8 cellular contexts compared by ENCODE assay signal in the genomic region with DNA sequence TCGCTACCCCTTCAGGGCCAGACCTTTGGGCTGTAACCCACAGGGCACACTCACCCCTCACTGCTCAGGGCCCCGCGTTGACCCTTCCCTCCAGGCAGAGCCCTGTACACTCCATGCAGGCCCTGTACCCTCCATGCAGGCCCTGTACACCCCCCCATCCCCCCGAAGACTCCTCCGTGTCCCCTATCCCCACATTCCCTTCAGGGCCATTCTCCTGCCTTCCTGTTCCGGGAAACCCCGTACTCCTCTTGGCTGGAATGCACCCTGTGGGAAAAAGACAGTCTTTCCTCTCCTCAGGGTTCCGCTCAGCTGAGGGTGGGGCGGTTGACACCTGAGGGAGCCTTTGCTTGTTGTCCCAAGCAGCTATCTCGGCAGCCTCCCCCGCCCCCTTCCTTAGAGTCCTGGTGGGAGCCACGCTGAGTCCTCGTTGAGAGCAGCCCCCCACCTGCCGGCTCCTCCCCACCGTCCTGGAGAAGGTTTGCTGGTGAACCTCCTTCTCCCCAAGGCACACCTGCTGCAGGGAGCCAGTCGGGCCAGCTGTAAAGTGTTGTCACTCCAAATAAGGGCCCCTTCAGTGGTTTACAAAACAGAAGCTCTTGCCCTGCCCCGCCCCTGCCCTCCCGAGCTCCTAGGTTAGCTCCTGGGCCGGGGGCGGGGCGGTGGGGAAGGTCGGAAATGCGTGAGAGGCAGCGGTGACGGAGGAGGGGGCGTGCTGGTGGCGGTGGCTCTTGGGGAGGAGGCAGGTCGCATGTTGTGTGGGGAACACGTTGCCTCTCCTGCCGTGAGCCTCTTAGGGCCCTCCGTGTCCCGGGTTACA. TPM values are rescaled to one million over a fixed set of nuclear protein-coding genes. Genes with fewer than 3 reads are reported as not detected.
DNase-seq lines count a peak whose midpoint lies in the region; ATAC-seq and TF ChIP-seq lines count a peak whose summit lies in the region.

No MANE protein-coding gene starts in this region.

- peak overlapping the region; percentile 99 for H3K4me2 ChIP-seq in neural progenitor cell

- H3K4me3 ChIP-seq in HUES48 (ENCODE audit: low read depth, low read length) (peak overlapping the region; percentile 89), neural progenitor cell (peak overlapping the region; percentile 82)

- H2AFZ ChIP-seq in neural progenitor cell (replicated peaks): no peak overlapping the region

- H3K9me3 Mint-ChIP-seq in neural progenitor cell: no peaks in the 10 kb centered on the region

- ATAC-seq in GM21423 (IDR thresholded peaks at IDR 0.05; ENCODE audit: unreplicated experiment): no peak
- ATAC-seq in HG02610 (IDR thresholded peaks at IDR 0.05; ENCODE audit: unreplicated experiment): no peak
- ATAC-seq in GM18517 (IDR thresholded peaks at IDR 0.05; ENCODE audit: unreplicated experiment): no peak

- H3K27me3 Mint-ChIP-seq in neural progenitor cell (ENCODE audit: insufficient read depth, low read depth): peaks cover 2% of the 10 kb centered on the region

- DNase-seq in activated CD4-positive, alpha-beta T cell treated with anti-CD3 and anti-CD28 coated beads, Interleukin-2, amount 50 U/mL, for 1 hour: peak; percentile 74
- peak; percentile 65 for DNase-seq in effector CD4-positive, alpha-beta T cell
- DNase-seq in neural progenitor cell (ENCODE audit: low spot score) (peak; percentile 88), AML-193 (lab: John Stamatoyannopoulos, UW) (no peak)

- H3K27ac ChIP-seq in HUES48 (ENCODE audit: low read depth, low read length) (peak overlapping the region; percentile 46), neural progenitor cell (no peak overlapping the region)

- H3K9ac ChIP-seq in HUES48 (ENCODE audit: low read depth, low read length) (peak overlapping the region; percentile 53; the same call in 1 of the 2 replicates), neural progenitor cell (peak overlapping the region; percentile 49)

- peaks cover 25% of the 10 kb centered on the region for H3K4me1 Mint-ChIP-seq in neural progenitor cell

- no peaks in the 10 kb centered on the region for H3K9me3 ChIP-seq in HUES48 (ENCODE audit: control insufficient read depth, insufficient read depth, low read length)
- H3K9me3 ChIP-seq in neural progenitor cell (ENCODE audit: low read depth): no peaks in the 10 kb centered on the region

- no peaks in the 10 kb centered on the region for H3K36me3 Mint-ChIP-seq in neural progenitor cell

- H3F3A ChIP-seq in neural progenitor cell (ENCODE audit: low read depth): peaks cover 7% of the 10 kb centered on the region

- no peak for TF ChIP-seq CTCF in neural progenitor cell (IDR thresholded peaks at IDR 0.05)

- H3K4me3 Mint-ChIP-seq in neural progenitor cell: peak overlapping the region; percentile 89

- peaks cover 61% of the 10 kb centered on the region for H3K79me2 ChIP-seq in neural progenitor cell (ENCODE audit: low read depth)

- no peaks in the 10 kb centered on the region for H3K36me3 ChIP-seq in HUES48 (ENCODE audit: control insufficient read depth, insufficient read depth, low read length)
- H3K36me3 ChIP-seq in neural progenitor cell: no peaks in the 10 kb centered on the region

- H4K20me1 ChIP-seq in neural progenitor cell (ENCODE audit: low read depth): peaks cover 61% of the 10 kb centered on the region

- no peak overlapping the region for H3K27ac Mint-ChIP-seq in neural progenitor cell

- H3K27me3 ChIP-seq in HUES48 (ENCODE audit: control insufficient read depth, insufficient read depth, low read length) (no peaks in the 10 kb centered on the region), neural progenitor cell (no peaks in the 10 kb centered on the region)

- H3K4me1 ChIP-seq in HUES48 (ENCODE audit: control insufficient read depth, insufficient read depth, low read length) (peaks cover 14% of the 10 kb centered on the region), neural progenitor cell (peaks cover 16% of the 10 kb centered on the region)

RNA-seq across cellular contexts. Expression of a gene that starts 1.4 kb away (rescaled TPM):
- 12.4 and 19.5 TPM in 2 replicates for total RNA-seq in neural progenitor cell (ENCODE audit: low replicate concordance)

RNA-seq across cellular contexts. Expression of a gene that starts 33.3 kb away (rescaled TPM):
- 54.6 and 148 TPM in 2 replicates for total RNA-seq in neural progenitor cell (ENCODE audit: low replicate concordance)

RNA-seq across cellular contexts. Expression of a gene that starts 40.2 kb away (rescaled TPM):
- total RNA-seq in neural progenitor cell (ENCODE audit: low replicate concordance): not detected in 2 replicates

Comparison
In these comparisons a context has a peak if more than half of its experiments do, and no peak if none do; other contexts are left out.
1. DNase-seq: peak in activated CD4-positive, alpha-beta T cell treated with anti-CD3 and anti-CD28 coated beads, Interleukin-2, amount 50 U/mL, for 1 hour (single experiment), effector CD4-positive, alpha-beta T cell (single experiment) and neural progenitor cell (single experiment); none in AML-193 (0 of 2).